1 cellular context compared by ENCODE assay signal in the genomic region with DNA sequence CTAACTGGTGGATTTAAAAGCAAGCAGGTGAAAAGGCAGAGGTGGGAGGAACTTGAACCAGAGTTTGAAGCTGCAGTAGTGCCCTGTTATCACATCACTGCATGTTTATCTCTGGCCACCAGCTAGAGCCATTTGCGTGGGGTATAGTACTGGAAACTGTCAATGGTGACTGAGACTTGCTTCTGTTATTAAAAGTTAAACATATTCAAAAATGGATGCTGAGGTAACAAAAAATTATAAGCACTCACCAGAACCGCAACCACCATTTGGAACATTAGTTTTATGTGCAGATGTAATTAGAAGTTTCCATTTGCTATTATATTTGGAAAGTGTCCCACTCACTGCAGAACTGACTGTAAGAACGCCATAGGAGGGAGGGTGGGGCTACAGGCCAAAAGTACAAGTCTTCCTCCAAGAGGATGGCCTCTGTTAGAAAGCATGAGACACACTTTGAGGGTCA.
TF ChIP-seq lines count a peak whose summit lies in the region.

No MANE protein-coding gene starts in this region.

TF ChIP-seq in K562, 482 proteins besides CTCF, POLR2A, EP300 and RAD21 (continues in another document):
- TF ChIP-seq ESRRB (CRISPR knock-in tag; IDR thresholded peaks at IDR 0.05; ENCODE audit: borderline replicate concordance) = no peak
- TF ChIP-seq PHB2 (IDR thresholded peaks at IDR 0.05; ENCODE audit: low read depth) = peak; percentile 85
- TF ChIP-seq RHOXF2B (CRISPR knock-in tag; conservative IDR thresholded peaks at IDR 0.05) = no peak
- TF ChIP-seq, protein P1, sequence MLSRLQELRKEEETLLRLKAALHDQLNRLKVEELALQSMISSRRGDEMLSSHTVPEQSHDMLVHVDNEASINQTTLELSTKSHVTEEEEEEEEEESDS (CRISPR knock-in tag; IDR thresholded peaks at IDR 0.05) = no peak
- peak; percentile 64 for TF ChIP-seq C11orf30 (IDR thresholded peaks at IDR 0.05; ENCODE audit: low read depth)
- no peak for TF ChIP-seq TARDBP (IDR thresholded peaks at IDR 0.05)
- TF ChIP-seq NELFE (IDR thresholded peaks at IDR 0.05; ENCODE audit: insufficient read depth, insufficient read length) = no peak
- no peak for TF ChIP-seq ZNF699 (CRISPR knock-in tag; IDR thresholded peaks at IDR 0.05; ENCODE audit: insufficient replicate concordance)
- no peak for TF ChIP-seq MCM2 (IDR thresholded peaks at IDR 0.05; ENCODE audit: low read depth)
- no peak for TF ChIP-seq FOXK1 (CRISPR knock-in tag; IDR thresholded peaks at IDR 0.05; ENCODE audit: borderline replicate concordance)
- TF ChIP-seq, protein P2, sequence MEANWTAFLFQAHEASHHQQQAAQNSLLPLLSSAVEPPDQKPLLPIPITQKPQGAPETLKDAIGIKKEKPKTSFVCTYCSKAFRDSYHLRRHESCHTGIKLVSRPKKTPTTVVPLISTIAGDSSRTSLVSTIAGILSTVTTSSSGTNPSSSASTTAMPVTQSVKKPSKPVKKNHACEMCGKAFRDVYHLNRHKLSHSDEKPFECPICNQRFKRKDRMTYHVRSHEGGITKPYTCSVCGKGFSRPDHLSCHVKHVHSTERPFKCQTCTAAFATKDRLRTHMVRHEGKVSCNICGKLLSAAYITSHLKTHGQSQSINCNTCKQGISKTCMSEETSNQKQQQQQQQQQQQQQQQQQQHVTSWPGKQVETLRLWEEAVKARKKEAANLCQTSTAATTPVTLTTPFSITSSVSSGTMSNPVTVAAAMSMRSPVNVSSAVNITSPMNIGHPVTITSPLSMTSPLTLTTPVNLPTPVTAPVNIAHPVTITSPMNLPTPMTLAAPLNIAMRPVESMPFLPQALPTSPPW (CRISPR knock-in tag; IDR thresholded peaks at IDR 0.05) = peak; percentile 71
- peak; percentile 26; the same call in 1 of the 2 replicates for TF ChIP-seq BCOR (IDR thresholded peaks at IDR 0.05)
- no peak for TF ChIP-seq SIN3A (IDR thresholded peaks at IDR 0.05; ENCODE audit: borderline replicate concordance in 2 of 2, control insufficient read depth in 1 of 2, low read depth in 2 of 2, low read length in 2 of 2)
- no peak for TF ChIP-seq ZKSCAN1 (IDR thresholded peaks at IDR 0.05; ENCODE audit: low read depth, low read length)
- TF ChIP-seq ZBTB7A (IDR thresholded peaks at IDR 0.05; ENCODE audit: borderline replicate concordance, control insufficient read depth, low read depth, low read length) = no peak; the same call in 1 of the 2 replicates
- TF ChIP-seq ZNF668 (CRISPR knock-in tag; IDR thresholded peaks at IDR 0.05) = no peak
- no peak for TF ChIP-seq SIRT6 (IDR thresholded peaks at IDR 0.05; ENCODE audit: low read depth, low read length)
- TF ChIP-seq NCOA4 (IDR thresholded peaks at IDR 0.05; ENCODE audit: partially characterized antibody) = peak; percentile 49
- no peak for TF ChIP-seq HMG20B (CRISPR knock-in tag; IDR thresholded peaks at IDR 0.05)
- no peak; the same call in 1 of the 2 replicates for TF ChIP-seq SP1 (CRISPR knock-in tag; IDR thresholded peaks at IDR 0.05)
- TF ChIP-seq CREBBP (IDR thresholded peaks at IDR 0.05; ENCODE audit: low read depth, low read length) = no peak
- TF ChIP-seq, protein P3, sequence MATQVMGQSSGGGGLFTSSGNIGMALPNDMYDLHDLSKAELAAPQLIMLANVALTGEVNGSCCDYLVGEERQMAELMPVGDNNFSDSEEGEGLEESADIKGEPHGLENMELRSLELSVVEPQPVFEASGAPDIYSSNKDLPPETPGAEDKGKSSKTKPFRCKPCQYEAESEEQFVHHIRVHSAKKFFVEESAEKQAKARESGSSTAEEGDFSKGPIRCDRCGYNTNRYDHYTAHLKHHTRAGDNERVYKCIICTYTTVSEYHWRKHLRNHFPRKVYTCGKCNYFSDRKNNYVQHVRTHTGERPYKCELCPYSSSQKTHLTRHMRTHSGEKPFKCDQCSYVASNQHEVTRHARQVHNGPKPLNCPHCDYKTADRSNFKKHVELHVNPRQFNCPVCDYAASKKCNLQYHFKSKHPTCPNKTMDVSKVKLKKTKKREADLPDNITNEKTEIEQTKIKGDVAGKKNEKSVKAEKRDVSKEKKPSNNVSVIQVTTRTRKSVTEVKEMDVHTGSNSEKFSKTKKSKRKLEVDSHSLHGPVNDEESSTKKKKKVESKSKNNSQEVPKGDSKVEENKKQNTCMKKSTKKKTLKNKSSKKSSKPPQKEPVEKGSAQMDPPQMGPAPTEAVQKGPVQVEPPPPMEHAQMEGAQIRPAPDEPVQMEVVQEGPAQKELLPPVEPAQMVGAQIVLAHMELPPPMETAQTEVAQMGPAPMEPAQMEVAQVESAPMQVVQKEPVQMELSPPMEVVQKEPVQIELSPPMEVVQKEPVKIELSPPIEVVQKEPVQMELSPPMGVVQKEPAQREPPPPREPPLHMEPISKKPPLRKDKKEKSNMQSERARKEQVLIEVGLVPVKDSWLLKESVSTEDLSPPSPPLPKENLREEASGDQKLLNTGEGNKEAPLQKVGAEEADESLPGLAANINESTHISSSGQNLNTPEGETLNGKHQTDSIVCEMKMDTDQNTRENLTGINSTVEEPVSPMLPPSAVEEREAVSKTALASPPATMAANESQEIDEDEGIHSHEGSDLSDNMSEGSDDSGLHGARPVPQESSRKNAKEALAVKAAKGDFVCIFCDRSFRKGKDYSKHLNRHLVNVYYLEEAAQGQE (CRISPR knock-in tag; IDR thresholded peaks at IDR 0.05; ENCODE audit: low read depth) = no peak
- TF ChIP-seq XRCC5 (IDR thresholded peaks at IDR 0.05; ENCODE audit: low read depth, low read length) = no peak
- TF ChIP-seq HDGF (IDR thresholded peaks at IDR 0.05) = no peak
- peak; percentile 85 for TF ChIP-seq CREM (IDR thresholded peaks at IDR 0.05; ENCODE audit: low read depth)
- TF ChIP-seq, protein P4, sequence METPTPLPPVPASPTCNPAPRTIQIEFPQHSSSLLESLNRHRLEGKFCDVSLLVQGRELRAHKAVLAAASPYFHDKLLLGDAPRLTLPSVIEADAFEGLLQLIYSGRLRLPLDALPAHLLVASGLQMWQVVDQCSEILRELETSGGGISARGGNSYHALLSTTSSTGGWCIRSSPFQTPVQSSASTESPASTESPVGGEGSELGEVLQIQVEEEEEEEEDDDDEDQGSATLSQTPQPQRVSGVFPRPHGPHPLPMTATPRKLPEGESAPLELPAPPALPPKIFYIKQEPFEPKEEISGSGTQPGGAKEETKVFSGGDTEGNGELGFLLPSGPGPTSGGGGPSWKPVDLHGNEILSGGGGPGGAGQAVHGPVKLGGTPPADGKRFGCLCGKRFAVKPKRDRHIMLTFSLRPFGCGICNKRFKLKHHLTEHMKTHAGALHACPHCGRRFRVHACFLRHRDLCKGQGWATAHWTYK (CRISPR knock-in tag; IDR thresholded peaks at IDR 0.05) = no peak
- TF ChIP-seq SMARCB1 (IDR thresholded peaks at IDR 0.05; ENCODE audit: insufficient read length, low read depth) = no peak
- TF ChIP-seq EGR1 (conservative IDR thresholded peaks at IDR 0.05) = peak; percentile 93
- TF ChIP-seq CREB1 (IDR thresholded peaks at IDR 0.05) = peak; percentile 71; the same call in 1 of the 2 replicates
- TF ChIP-seq CREB1 (CRISPR knock-in tag; IDR thresholded peaks at IDR 0.05) = no peak
- TF ChIP-seq MYBL2 (IDR thresholded peaks at IDR 0.05; ENCODE audit: low read depth) = peak; percentile 84
- TF ChIP-seq MYBL2 (CRISPR knock-in tag; IDR thresholded peaks at IDR 0.05; ENCODE audit: borderline replicate concordance) = no peak
- no peak for TF ChIP-seq ZNF121 (CRISPR knock-in tag; conservative IDR thresholded peaks at IDR 0.05)
- TF ChIP-seq, protein P5, sequence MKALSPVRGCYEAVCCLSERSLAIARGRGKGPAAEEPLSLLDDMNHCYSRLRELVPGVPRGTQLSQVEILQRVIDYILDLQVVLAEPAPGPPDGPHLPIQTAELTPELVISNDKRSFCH (CRISPR knock-in tag; IDR thresholded peaks at IDR 0.05) = no peak
- TF ChIP-seq, protein P5 (tag; IDR thresholded peaks at IDR 0.05) = no peak
- peak; percentile 36 for TF ChIP-seq TAF9B (IDR thresholded peaks at IDR 0.05; ENCODE audit: partially characterized antibody)
- no peak for TF ChIP-seq FOXA1 (IDR thresholded peaks at IDR 0.05; ENCODE audit: borderline replicate concordance)
- TF ChIP-seq ZNF717 (CRISPR knock-in tag; IDR thresholded peaks at IDR 0.05) = no peak
- TF ChIP-seq, protein P6, sequence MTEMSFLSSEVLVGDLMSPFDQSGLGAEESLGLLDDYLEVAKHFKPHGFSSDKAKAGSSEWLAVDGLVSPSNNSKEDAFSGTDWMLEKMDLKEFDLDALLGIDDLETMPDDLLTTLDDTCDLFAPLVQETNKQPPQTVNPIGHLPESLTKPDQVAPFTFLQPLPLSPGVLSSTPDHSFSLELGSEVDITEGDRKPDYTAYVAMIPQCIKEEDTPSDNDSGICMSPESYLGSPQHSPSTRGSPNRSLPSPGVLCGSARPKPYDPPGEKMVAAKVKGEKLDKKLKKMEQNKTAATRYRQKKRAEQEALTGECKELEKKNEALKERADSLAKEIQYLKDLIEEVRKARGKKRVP (CRISPR knock-in tag; IDR thresholded peaks at IDR 0.05) = no peak
- TF ChIP-seq SOX6 (IDR thresholded peaks at IDR 0.05) = peak; percentile 89
- TF ChIP-seq SAFB2 (IDR thresholded peaks at IDR 0.05; ENCODE audit: borderline replicate concordance, low read depth, low read length, severe bottlenecking) = no peak
- TF ChIP-seq CC2D1A (IDR thresholded peaks at IDR 0.05) = peak; percentile 87; the same call in 1 of the 2 replicates
- TF ChIP-seq BRD4 (IDR thresholded peaks at IDR 0.05) = no peak
- no peak for TF ChIP-seq ILK (tag; IDR thresholded peaks at IDR 0.05; ENCODE audit: borderline replicate concordance, low read depth)
- TF ChIP-seq POLR2H (tag; IDR thresholded peaks at IDR 0.05; ENCODE audit: low read depth) = no peak
- no peak for TF ChIP-seq U2AF2 (optimal IDR thresholded peaks at IDR 0.05; ENCODE audit: low read depth, low read length)
- TF ChIP-seq ZNF23 (CRISPR knock-in tag; IDR thresholded peaks at IDR 0.05) = no peak
- TF ChIP-seq, protein P7, sequence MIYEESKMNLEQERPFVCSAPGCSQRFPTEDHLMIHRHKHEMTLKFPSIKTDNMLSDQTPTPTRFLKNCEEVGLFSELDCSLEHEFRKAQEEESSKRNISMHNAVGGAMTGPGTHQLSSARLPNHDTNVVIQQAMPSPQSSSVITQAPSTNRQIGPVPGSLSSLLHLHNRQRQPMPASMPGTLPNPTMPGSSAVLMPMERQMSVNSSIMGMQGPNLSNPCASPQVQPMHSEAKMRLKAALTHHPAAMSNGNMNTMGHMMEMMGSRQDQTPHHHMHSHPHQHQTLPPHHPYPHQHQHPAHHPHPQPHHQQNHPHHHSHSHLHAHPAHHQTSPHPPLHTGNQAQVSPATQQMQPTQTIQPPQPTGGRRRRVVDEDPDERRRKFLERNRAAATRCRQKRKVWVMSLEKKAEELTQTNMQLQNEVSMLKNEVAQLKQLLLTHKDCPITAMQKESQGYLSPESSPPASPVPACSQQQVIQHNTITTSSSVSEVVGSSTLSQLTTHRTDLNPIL (CRISPR knock-in tag; IDR thresholded peaks at IDR 0.05) = no peak
- no peak for TF ChIP-seq ZNF311 (CRISPR knock-in tag; IDR thresholded peaks at IDR 0.05)
- TF ChIP-seq, protein P8, sequence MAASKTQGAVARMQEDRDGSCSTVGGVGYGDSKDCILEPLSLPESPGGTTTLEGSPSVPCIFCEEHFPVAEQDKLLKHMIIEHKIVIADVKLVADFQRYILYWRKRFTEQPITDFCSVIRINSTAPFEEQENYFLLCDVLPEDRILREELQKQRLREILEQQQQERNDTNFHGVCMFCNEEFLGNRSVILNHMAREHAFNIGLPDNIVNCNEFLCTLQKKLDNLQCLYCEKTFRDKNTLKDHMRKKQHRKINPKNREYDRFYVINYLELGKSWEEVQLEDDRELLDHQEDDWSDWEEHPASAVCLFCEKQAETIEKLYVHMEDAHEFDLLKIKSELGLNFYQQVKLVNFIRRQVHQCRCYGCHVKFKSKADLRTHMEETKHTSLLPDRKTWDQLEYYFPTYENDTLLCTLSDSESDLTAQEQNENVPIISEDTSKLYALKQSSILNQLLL (CRISPR knock-in tag; IDR thresholded peaks at IDR 0.05; ENCODE audit: borderline replicate concordance) = no peak
- peak; percentile 56; the same call in 1 of the 2 replicates for TF ChIP-seq MECOM (CRISPR knock-in tag; IDR thresholded peaks at IDR 0.05)
- TF ChIP-seq, protein P9, sequence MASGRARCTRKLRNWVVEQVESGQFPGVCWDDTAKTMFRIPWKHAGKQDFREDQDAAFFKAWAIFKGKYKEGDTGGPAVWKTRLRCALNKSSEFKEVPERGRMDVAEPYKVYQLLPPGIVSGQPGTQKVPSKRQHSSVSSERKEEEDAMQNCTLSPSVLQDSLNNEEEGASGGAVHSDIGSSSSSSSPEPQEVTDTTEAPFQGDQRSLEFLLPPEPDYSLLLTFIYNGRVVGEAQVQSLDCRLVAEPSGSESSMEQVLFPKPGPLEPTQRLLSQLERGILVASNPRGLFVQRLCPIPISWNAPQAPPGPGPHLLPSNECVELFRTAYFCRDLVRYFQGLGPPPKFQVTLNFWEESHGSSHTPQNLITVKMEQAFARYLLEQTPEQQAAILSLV (tag; IDR thresholded peaks at IDR 0.05) = no peak
- peak; percentile 75; the same call in 1 of the 2 replicates for TF ChIP-seq GATAD2A (IDR thresholded peaks at IDR 0.05)
- TF ChIP-seq, protein P10, sequence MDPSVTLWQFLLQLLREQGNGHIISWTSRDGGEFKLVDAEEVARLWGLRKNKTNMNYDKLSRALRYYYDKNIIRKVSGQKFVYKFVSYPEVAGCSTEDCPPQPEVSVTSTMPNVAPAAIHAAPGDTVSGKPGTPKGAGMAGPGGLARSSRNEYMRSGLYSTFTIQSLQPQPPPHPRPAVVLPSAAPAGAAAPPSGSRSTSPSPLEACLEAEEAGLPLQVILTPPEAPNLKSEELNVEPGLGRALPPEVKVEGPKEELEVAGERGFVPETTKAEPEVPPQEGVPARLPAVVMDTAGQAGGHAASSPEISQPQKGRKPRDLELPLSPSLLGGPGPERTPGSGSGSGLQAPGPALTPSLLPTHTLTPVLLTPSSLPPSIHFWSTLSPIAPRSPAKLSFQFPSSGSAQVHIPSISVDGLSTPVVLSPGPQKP (CRISPR knock-in tag; IDR thresholded peaks at IDR 0.05) = no peak
- TF ChIP-seq, protein P11, sequence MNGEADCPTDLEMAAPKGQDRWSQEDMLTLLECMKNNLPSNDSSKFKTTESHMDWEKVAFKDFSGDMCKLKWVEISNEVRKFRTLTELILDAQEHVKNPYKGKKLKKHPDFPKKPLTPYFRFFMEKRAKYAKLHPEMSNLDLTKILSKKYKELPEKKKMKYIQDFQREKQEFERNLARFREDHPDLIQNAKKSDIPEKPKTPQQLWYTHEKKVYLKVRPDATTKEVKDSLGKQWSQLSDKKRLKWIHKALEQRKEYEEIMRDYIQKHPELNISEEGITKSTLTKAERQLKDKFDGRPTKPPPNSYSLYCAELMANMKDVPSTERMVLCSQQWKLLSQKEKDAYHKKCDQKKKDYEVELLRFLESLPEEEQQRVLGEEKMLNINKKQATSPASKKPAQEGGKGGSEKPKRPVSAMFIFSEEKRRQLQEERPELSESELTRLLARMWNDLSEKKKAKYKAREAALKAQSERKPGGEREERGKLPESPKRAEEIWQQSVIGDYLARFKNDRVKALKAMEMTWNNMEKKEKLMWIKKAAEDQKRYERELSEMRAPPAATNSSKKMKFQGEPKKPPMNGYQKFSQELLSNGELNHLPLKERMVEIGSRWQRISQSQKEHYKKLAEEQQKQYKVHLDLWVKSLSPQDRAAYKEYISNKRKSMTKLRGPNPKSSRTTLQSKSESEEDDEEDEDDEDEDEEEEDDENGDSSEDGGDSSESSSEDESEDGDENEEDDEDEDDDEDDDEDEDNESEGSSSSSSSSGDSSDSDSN (IDR thresholded peaks at IDR 0.05; ENCODE audit: borderline replicate concordance in 1 of 2, low read depth in 2 of 2, low read length in 2 of 2) = no peak
- no peak for TF ChIP-seq IRF2 (CRISPR knock-in tag; IDR thresholded peaks at IDR 0.05)
- no peak for TF ChIP-seq SIX5 (IDR thresholded peaks at IDR 0.05; ENCODE audit: borderline replicate concordance in 1 of 2, insufficient read depth in 1 of 2, low read depth in 1 of 2, low read length in 2 of 2)
